ENCODE assay signal across 26 cellular contexts in the genomic region with DNA sequence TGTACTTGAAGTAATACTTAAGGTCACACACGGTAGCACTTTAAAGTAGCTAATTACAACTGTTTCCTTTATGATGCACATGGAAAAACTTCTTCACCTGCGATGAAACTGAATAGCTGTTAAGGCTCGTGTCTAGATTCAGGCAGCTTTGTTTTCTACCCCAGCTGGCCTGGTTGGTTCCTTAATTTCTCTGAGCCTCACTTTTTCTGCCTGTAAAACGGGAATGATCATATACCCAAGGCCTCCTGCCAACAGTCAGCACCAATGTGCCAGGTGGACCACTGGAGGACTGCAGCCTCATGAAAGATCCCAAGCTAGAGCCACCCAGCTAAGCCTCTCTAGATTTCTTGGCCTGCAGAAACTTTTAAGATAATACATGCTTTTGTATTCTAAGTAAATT.
"Had no signal": no experiment of that assay in that cellular context is flagged by ENCODE, and none has a peak within 500 bp of the region (broad histone marks: within the 10 kb centered on the region; RNA-seq: fewer than 3 reads in every experiment).

No MANE protein-coding gene starts in this region.

- H3K4me1 ChIP-seq: esophagus squamous epithelium, gastrocnemius medialis, heart right ventricle, left lung, lower lobe of right lung had no signal

- H3K9me3 ChIP-seq: esophagus squamous epithelium, gastrocnemius medialis, heart right ventricle, left lung, lower lobe of right lung, mucosa of descending colon had no signal

- DNase-seq: cortex of kidney; effector CD8-positive, alpha-beta T cell; effector memory CD8-positive, alpha-beta T cell; endodermal cell; erythroblast; esophagus squamous epithelium; foreskin fibroblast; foreskin melanocyte; gastrocnemius medialis; glutamatergic neuron; head of caudate nucleus; heart right ventricle; hippocampal formation; left cardiac atrium; left lung; left ventricle myocardium superior; lower lobe of right lung; mesenchymal stem cell; mucosa of descending colon; naive B cell; naive thymus-derived CD8-positive, alpha-beta T cell had no signal

- H3K36me3 ChIP-seq: esophagus squamous epithelium, gastrocnemius medialis, heart right ventricle, left lung, lower lobe of right lung had no signal

- ATAC-seq: effector memory CD8-positive, alpha-beta T cell; esophagus mucosa; left cardiac atrium; left lung; lower lobe of right lung; mucosa of descending colon; naive thymus-derived CD8-positive, alpha-beta T cell had no signal

- FAIRE-seq: endometrium, islet of Langerhans, keratinocyte had no signal

- H3K4me3 ChIP-seq: esophagus squamous epithelium, gastrocnemius medialis, heart right ventricle, left lung, lower lobe of right lung, mucosa of descending colon had no signal

- H3K27ac ChIP-seq: epithelial cell of prostate, esophagus squamous epithelium, gastrocnemius medialis, heart right ventricle, left lung, lower lobe of right lung had no signal

- H3K27me3 ChIP-seq: gastrocnemius medialis had no signal
